29 cellular contexts compared by ENCODE assay signal in the genomic region with DNA sequence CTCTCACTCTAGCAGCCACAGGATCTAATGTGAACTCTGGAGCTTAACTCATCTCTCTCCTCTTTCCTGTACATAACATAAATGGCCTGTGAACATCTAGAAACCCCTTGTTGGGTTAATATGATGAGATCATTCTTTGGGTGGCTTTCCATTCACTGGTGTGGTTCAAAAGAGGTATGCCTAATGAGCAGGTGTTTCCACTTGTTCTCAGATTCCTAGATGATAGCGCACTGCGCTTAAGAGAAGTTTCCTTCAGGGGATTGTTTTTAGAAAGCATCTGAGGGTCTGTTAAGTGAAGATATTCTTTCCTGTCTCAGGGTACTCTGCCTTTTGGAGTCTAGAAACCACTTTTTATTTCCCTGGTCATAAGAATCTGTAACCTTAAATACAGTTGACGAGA. TPM values are rescaled to one million over a fixed set of nuclear protein-coding genes. Genes with fewer than 3 reads are reported as not detected.
"Had no signal": no experiment of that assay in that cellular context is flagged by ENCODE, and none has a peak within 500 bp of the region (broad histone marks: within the 10 kb centered on the region; RNA-seq: fewer than 3 reads in every experiment).

No MANE protein-coding gene starts in this region.

- H3K4me3 ChIP-seq: MG63, PC-9, SJCRH30, SK-N-MC had no signal

- H3K4me1 Mint-ChIP-seq: T-cell, T-helper 17 cell had no signal

- H3K4me3 Mint-ChIP-seq: T-cell, T-helper 17 cell had no signal

- DNase-seq: Kasumi-1, MG63, NCI-H1048, NCI-H1092 treated with DMSO at 0.1 percent for 48 hours, NCI-H1105 treated with DMSO at 0.1 percent for 48 hours, NCI-H1417, NCI-H1436, NCI-H1694, NCI-H187, NCI-H1930, NCI-H2029 treated with DMSO at 0.1 percent for 48 hours, NCI-H2171 treated with DMSO at 0.1 percent for 48 hours, NCI-H2227 treated with DMSO at 0.1 percent for 48 hours, NCI-H345, NCI-H446, NCI-H510A treated with DMSO at 0.1 percent for 48 hours, NCI-H524 treated with DMSO at 0.1 percent for 48 hours, NCI-H526 treated with DMSO at 0.1 percent for 48 hours, NCI-H774, PC-9, SHP77, SIG-M5, SJCRH30, T-cell, T-helper 17 cell had no signal

- H3K27me3 Mint-ChIP-seq: T-helper 17 cell had no signal

- H3K36me3 Mint-ChIP-seq: T-cell had no signal

- H3K27ac Mint-ChIP-seq: T-cell, T-helper 17 cell had no signal

RNA-seq across cellular contexts. Expression of gene FRMPD4, which starts 32.5 kb away (rescaled TPM):
- total RNA-seq: OCI-LY7; PC-9; SJCRH30; SK-MEL-5; T-cell; T-helper 1 cell treated with Interleukin-12 subunit alpha and Interleukin-12 subunit beta and Interleukin-4 antibody, amounts not matched to agents 30 ng/mL and 1 ng/mL, for 36 hours; T-helper 17 cell had no signal
